Comparison of ENCODE assay signal across 15 cellular contexts in the genomic region with DNA sequence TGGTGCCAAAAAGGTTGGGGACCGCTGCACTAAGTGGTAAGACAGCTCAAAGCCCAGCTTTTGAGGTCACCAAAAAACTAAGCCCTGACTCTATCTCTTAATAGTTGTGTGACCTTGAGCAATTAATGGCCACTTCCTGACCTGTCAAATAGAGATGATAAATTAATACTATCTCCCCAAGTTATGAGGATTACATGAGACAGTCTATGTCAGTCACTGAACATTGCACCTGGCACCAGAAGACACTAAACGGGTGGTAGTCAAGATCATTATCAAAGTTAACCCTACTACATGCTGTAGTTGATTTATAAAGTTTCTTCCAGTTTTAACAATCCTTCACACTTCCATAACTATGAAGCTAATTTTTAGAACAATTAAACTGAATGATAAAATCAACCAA. TPM values are rescaled to one million over a fixed set of nuclear protein-coding genes. Genes with fewer than 3 reads are reported as not detected.
"Had no signal": no experiment of that assay in that cellular context is flagged by ENCODE, and none has a peak within 500 bp of the region (broad histone marks: within the 10 kb centered on the region; RNA-seq: fewer than 3 reads in every experiment).

No MANE protein-coding gene starts in this region.

- H3K4me3 ChIP-seq: tibial artery, vagina had no signal

- H3K27me3 ChIP-seq: tibial artery, vagina had no signal

- H3K4me3 Mint-ChIP-seq: activated naive CD8-positive, alpha-beta T cell treated with anti-CD3 and anti-CD28 coated beads, Interleukin-2, amount 50 U/mL, for 24 hours; activated T-helper 1 cell treated with anti-CD3 and anti-CD28 coated beads, Interleukin-12 subunit alpha, Interleukin-12 subunit beta, Interleukin-2, Interleukin-4 antibody, amounts not matched to agents 30 ng/mL and 10 ng/mL and 1 ng/mL, durations not matched to agents 14 hours and 24 hours and 36 hours; mesothelial cell of epicardium; naive B cell; stimulated activated memory B cell treated with anti-CD40 and anti-IgM and Interleukin-4, amounts not matched to agents 10 μg/mL and 1 μg/mL and 100 μg/mL, for 72 hours had no signal

- DNase-seq: activated CD4-positive, alpha-beta T cell treated with anti-CD3 and anti-CD28 coated beads for 48 hours; activated naive CD4-positive, alpha-beta T cell; activated naive CD8-positive, alpha-beta T cell treated with anti-CD3 and anti-CD28 coated beads, Interleukin-2, amount 50 U/mL, for 24 hours; central memory CD4-positive, alpha-beta T cell; effector memory CD4-positive, alpha-beta T cell; erythroblast; islet precursor cell; naive B cell; tibial artery; WERI-Rb-1 had no signal

- H3K36me3 Mint-ChIP-seq: mesothelial cell of epicardium; naive B cell; stimulated activated memory B cell treated with anti-CD40 and anti-IgM and Interleukin-4, amounts not matched to agents 10 μg/mL and 1 μg/mL and 100 μg/mL, for 72 hours had no signal

- H3K27ac ChIP-seq: tibial artery, vagina, WERI-Rb-1 had no signal

- H3K4me1 Mint-ChIP-seq: activated naive CD8-positive, alpha-beta T cell treated with anti-CD3 and anti-CD28 coated beads, Interleukin-2, amount 50 U/mL, for 24 hours had no signal

- H3K36me3 ChIP-seq: tibial artery, vagina, WERI-Rb-1 had no signal

- H3K4me1 ChIP-seq: vagina had no signal

- H3K27me3 Mint-ChIP-seq: activated naive CD8-positive, alpha-beta T cell treated with anti-CD3 and anti-CD28 coated beads, Interleukin-2, amount 50 U/mL, for 24 hours; naive B cell had no signal

- H3K9me3 ChIP-seq: tibial artery, vagina had no signal

- H3K9me3 Mint-ChIP-seq: activated naive CD8-positive, alpha-beta T cell treated with anti-CD3 and anti-CD28 coated beads, Interleukin-2, amount 50 U/mL, for 24 hours; activated T-helper 1 cell treated with anti-CD3 and anti-CD28 coated beads, Interleukin-12 subunit alpha, Interleukin-12 subunit beta, Interleukin-2, Interleukin-4 antibody, amounts not matched to agents 30 ng/mL and 10 ng/mL and 1 ng/mL, durations not matched to agents 14 hours and 24 hours and 36 hours had no signal

- ATAC-seq: activated naive CD8-positive, alpha-beta T cell treated with anti-CD3 and anti-CD28 coated beads, Interleukin-2, amount 50 U/mL, for 24 hours; stimulated activated memory B cell treated with anti-CD40 and anti-IgM and Interleukin-4, amounts not matched to agents 10 μg/mL and 1 μg/mL and 100 μg/mL, for 72 hours had no signal

- H3K27ac Mint-ChIP-seq: activated naive CD8-positive, alpha-beta T cell treated with anti-CD3 and anti-CD28 coated beads, Interleukin-2, amount 50 U/mL, for 24 hours; activated T-helper 1 cell treated with anti-CD3 and anti-CD28 coated beads, Interleukin-12 subunit alpha, Interleukin-12 subunit beta, Interleukin-2, Interleukin-4 antibody, amounts not matched to agents 30 ng/mL and 10 ng/mL and 1 ng/mL, durations not matched to agents 14 hours and 24 hours and 36 hours; mesothelial cell of epicardium; naive B cell had no signal

RNA-seq across cellular contexts. Expression of a gene that starts 36.5 kb away (rescaled TPM):
- total RNA-seq: mesothelial cell of epicardium had no signal
- polyA plus RNA-seq: liver had no signal
